ENCODE assay signal across 21 cellular contexts in the genomic region with DNA sequence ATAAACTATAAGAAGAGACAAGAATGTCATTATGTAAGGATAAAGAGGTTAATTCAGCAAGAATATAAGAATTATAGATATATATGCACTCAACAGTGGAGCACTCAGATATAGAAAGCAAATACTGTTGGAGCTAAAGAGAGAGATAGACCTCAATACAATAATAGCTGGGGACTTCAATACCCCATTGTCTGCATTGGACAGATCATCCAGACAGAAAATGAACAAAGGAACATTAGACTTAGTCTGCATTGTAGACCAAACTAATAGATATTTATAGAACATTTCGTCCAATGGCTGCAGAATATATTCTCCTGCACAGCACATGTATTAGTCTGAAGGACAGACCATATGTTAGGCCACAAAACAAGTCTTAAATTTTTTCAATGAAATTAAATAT.
"Had no signal": no experiment of that assay in that cellular context is flagged by ENCODE, and none has a peak within 500 bp of the region (broad histone marks: within the 10 kb centered on the region; RNA-seq: fewer than 3 reads in every experiment).

No MANE protein-coding gene starts in this region.

- DNase-seq: colonic mucosa; cortex of kidney; effector CD8-positive, alpha-beta T cell; effector memory CD8-positive, alpha-beta T cell; endodermal cell; erythroblast; esophagus squamous epithelium; foreskin fibroblast; foreskin melanocyte; gastrocnemius medialis; glutamatergic neuron; head of caudate nucleus; heart right ventricle; hippocampal formation; left cardiac atrium; left lung; left ventricle myocardium superior; lower lobe of right lung; mesendoderm; midbrain had no signal

- ATAC-seq: effector memory CD8-positive, alpha-beta T cell; esophagus mucosa; gastrocnemius medialis; heart right ventricle; left cardiac atrium; left lung; left ventricle myocardium superior; lower lobe of right lung had no signal
